In the genomic region with DNA sequence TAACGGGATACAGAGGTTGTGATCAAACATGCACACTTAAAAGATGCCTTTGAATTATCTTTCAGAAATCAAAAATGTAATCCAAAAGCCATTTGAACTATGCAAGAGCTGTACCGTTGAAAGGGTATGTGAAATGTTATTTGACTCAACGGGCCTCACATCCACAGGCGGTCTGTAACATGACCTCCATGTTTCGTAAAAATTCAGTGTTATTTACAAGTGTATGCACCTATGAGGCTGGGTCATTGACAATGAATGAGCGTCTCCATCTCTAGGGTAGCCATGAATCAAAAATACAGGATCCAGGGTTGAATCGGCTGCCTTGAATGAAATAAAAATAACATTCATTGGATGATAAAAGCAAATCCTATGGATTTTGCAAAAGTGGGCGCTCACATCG, we compare ENCODE assay signal across 1 cellular context.
TF ChIP-seq lines count a peak whose summit lies in the region.

No MANE protein-coding gene starts in this region.

TF ChIP-seq in GM23338, 12 proteins besides CTCF, POLR2A, EP300 and RAD21 (continued from another document):
- TF ChIP-seq, protein P1, sequence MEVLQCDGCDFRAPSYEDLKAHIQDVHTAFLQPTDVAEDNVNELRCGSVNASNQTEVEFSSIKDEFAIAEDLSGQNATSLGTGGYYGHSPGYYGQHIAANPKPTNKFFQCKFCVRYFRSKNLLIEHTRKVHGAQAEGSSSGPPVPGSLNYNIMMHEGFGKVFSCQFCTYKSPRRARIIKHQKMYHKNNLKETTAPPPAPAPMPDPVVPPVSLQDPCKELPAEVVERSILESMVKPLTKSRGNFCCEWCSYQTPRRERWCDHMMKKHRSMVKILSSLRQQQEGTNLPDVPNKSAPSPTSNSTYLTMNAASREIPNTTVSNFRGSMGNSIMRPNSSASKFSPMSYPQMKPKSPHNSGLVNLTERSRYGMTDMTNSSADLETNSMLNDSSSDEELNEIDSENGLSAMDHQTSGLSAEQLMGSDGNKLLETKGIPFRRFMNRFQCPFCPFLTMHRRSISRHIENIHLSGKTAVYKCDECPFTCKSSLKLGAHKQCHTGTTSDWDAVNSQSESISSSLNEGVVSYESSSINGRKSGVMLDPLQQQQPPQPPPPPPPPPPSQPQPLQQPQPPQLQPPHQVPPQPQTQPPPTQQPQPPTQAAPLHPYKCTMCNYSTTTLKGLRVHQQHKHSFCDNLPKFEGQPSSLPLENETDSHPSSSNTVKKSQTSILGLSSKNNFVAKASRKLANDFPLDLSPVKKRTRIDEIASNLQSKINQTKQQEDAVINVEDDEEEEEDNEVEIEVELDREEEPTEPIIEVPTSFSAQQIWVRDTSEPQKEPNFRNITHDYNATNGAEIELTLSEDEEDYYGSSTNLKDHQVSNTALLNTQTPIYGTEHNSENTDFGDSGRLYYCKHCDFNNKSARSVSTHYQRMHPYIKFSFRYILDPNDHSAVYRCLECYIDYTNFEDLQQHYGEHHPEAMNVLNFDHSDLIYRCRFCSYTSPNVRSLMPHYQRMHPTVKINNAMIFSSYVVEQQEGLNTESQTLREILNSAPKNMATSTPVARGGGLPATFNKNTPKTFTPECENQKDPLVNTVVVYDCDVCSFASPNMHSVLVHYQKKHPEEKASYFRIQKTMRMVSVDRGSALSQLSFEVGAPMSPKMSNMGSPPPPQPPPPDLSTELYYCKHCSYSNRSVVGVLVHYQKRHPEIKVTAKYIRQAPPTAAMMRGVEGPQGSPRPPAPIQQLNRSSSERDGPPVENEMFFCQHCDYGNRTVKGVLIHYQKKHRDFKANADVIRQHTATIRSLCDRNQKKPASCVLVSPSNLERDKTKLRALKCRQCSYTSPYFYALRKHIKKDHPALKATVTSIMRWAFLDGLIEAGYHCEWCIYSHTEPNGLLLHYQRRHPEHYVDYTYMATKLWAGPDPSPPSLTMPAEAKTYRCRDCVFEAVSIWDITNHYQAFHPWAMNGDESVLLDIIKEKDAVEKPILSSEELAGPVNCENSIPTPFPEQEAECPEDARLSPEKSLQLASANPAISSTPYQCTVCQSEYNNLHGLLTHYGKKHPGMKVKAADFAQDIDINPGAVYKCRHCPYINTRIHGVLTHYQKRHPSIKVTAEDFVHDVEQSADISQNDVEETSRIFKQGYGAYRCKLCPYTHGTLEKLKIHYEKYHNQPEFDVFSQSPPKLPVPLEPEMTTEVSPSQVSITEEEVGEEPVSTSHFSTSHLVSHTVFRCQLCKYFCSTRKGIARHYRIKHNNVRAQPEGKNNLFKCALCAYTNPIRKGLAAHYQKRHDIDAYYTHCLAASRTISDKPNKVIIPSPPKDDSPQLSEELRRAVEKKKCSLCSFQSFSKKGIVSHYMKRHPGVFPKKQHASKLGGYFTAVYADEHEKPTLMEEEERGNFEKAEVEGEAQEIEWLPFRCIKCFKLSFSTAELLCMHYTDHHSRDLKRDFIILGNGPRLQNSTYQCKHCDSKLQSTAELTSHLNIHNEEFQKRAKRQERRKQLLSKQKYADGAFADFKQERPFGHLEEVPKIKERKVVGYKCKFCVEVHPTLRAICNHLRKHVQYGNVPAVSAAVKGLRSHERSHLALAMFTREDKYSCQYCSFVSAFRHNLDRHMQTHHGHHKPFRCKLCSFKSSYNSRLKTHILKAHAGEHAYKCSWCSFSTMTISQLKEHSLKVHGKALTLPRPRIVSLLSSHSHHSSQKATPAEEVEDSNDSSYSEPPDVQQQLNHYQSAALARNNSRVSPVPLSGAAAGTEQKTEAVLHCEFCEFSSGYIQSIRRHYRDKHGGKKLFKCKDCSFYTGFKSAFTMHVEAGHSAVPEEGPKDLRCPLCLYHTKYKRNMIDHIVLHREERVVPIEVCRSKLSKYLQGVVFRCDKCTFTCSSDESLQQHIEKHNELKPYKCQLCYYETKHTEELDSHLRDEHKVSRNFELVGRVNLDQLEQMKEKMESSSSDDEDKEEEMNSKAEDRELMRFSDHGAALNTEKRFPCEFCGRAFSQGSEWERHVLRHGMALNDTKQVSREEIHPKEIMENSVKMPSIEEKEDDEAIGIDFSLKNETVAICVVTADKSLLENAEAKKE (CRISPR knock-in tag; IDR thresholded peaks at IDR 0.05), result no peak
- TF ChIP-seq, protein P2, sequence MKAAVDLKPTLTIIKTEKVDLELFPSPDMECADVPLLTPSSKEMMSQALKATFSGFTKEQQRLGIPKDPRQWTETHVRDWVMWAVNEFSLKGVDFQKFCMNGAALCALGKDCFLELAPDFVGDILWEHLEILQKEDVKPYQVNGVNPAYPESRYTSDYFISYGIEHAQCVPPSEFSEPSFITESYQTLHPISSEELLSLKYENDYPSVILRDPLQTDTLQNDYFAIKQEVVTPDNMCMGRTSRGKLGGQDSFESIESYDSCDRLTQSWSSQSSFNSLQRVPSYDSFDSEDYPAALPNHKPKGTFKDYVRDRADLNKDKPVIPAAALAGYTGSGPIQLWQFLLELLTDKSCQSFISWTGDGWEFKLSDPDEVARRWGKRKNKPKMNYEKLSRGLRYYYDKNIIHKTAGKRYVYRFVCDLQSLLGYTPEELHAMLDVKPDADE (IDR thresholded peaks at IDR 0.05), result no peak
- TF ChIP-seq POLR2AphosphoS5 (IDR thresholded peaks at IDR 0.05; ENCODE audit: low read depth) (no peak), JUNB (IDR thresholded peaks at IDR 0.05; ENCODE audit: unreplicated experiment) (no peak), ZNF114 (CRISPR knock-in tag; IDR thresholded peaks at IDR 0.05) (no peak), CREB1 (CRISPR knock-in tag; IDR thresholded peaks at IDR 0.05; ENCODE audit: low read depth) (no peak), EZH2phosphoT487 (IDR thresholded peaks at IDR 0.05; ENCODE audit: unreplicated experiment) (no peak), NANOG (IDR thresholded peaks at IDR 0.05; ENCODE audit: borderline replicate concordance) (no peak), EZH2 (IDR thresholded peaks at IDR 0.05; ENCODE audit: low read depth, unreplicated experiment) (no peak), ZNF331 (CRISPR knock-in tag; IDR thresholded peaks at IDR 0.05; ENCODE audit: low read depth) (no peak)
TF ChIP-seq in GM23338: peak in this region for 0.
